ENCODE assay signal across 1 cellular context in the genomic region with DNA sequence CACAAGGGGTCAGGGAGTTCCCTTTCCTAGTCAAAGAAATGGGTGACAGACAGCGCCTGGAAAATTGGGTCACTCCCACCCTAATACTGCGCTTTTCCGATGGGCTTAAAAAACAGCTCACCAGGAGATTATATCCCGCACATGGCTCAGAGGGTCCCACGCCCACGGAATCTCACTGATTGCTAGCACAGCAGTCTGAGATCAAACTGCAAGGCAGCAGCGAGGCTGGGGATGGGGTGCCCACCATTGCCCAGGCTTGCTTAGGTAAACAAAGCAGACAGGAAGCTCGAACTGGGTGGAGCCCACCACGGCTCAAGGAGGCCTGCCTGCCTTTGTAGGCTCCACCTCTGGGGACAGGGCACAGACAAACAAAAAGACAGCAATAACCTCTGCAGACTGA. TPM values are rescaled to one million over a fixed set of nuclear protein-coding genes. Genes with fewer than 3 reads are reported as not detected.
"Had no signal": no experiment of that assay in that cellular context is flagged by ENCODE, and none has a peak within 500 bp of the region (broad histone marks: within the 10 kb centered on the region; RNA-seq: fewer than 3 reads in every experiment).

No MANE protein-coding gene starts in this region.

RNA-seq across cellular contexts. Expression of a gene that starts 56.4 kb away (rescaled TPM):
- total RNA-seq: G401 had no signal
